Comparison of ENCODE assay signal across 1 cellular context in genomic region chr1:53390261-53390660, GRCh38.
TF ChIP-seq lines count a peak whose summit lies in the region.

No MANE protein-coding gene starts in this region.

TF ChIP-seq in WTC11, 78 proteins besides CTCF, POLR2A, EP300 and RAD21 (continued from another document):
- TF ChIP-seq, protein P1, sequence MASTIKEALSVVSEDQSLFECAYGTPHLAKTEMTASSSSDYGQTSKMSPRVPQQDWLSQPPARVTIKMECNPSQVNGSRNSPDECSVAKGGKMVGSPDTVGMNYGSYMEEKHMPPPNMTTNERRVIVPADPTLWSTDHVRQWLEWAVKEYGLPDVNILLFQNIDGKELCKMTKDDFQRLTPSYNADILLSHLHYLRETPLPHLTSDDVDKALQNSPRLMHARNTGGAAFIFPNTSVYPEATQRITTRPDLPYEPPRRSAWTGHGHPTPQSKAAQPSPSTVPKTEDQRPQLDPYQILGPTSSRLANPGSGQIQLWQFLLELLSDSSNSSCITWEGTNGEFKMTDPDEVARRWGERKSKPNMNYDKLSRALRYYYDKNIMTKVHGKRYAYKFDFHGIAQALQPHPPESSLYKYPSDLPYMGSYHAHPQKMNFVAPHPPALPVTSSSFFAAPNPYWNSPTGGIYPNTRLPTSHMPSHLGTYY (CRISPR knock-in tag; IDR thresholded peaks at IDR 0.05) = no peak
- TF ChIP-seq, protein P2, sequence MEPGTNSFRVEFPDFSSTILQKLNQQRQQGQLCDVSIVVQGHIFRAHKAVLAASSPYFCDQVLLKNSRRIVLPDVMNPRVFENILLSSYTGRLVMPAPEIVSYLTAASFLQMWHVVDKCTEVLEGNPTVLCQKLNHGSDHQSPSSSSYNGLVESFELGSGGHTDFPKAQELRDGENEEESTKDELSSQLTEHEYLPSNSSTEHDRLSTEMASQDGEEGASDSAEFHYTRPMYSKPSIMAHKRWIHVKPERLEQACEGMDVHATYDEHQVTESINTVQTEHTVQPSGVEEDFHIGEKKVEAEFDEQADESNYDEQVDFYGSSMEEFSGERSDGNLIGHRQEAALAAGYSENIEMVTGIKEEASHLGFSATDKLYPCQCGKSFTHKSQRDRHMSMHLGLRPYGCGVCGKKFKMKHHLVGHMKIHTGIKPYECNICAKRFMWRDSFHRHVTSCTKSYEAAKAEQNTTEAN (CRISPR knock-in tag; IDR thresholded peaks at IDR 0.05) = no peak
- TF ChIP-seq ZBTB21 (CRISPR knock-in tag; IDR thresholded peaks at IDR 0.05; ENCODE audit: borderline replicate concordance) (no peak), NFATC4 (CRISPR knock-in tag; IDR thresholded peaks at IDR 0.05) (no peak), STAT6 (CRISPR knock-in tag; conservative IDR thresholded peaks at IDR 0.05; ENCODE audit: low read depth) (no peak)
